8 cellular contexts compared by ENCODE assay signal in the genomic region with DNA sequence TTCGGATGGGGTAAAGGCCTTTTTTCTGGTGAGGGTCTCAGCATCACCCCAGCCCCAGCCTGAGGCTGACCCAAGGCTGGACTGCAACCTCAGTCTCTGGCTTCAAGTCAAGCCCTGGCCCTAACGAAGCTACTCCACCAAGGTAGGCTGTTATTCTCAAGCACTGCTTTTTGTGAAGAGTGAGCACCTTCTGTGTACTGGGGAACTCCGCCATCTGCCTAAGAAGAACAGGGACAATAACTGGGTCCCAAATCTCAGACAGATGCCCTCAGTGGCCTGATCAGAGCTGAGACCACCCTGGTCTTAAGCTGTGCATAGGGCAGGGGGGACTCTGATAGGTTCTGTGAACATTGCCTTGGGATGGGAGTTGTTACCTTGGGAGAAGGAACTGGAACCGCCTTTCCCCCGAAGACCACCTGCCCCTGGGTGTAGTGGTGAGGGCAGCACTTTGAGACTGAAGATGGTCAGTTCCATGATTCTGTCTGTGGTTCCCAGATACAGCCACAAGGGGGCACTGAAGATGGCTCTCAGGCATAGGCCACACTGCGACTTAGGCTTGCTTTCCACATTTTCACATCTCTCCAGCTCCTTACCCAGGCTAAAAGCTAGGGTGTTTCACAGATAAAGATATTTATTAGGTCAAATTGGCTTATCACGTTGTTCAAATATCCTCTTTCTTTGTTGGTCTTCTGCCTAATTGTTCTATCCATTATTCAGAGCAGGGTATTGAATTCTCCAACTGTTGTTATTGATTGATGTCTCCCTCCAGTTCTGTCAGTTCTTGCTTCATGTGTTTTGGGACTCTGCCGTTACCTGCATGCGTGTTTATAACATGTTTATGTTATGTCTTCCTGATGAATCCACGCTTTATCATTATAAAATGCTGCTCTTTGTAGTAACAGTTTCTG. TPM values are rescaled to one million over a fixed set of nuclear protein-coding genes. Genes with fewer than 3 reads are reported as not detected.
DNase-seq lines count a peak whose midpoint lies in the region; ATAC-seq and TF ChIP-seq lines count a peak whose summit lies in the region.

No MANE protein-coding gene starts in this region.

- POLR2A ChIA-PET in CD4-positive, alpha-beta memory T cell (lab: Charles Lee; ENCODE audit: partially characterized antibody), result interaction anchor here (0.8 to 1.5 kb wide), 2 partner anchors 63 to 65 kb away, joined by 3 to 8 read pairs; no protein-coding TSS in a partner anchor

- no peak overlapping the region for H3K27ac ChIP-seq in CD4-positive, alpha-beta memory T cell (ENCODE audit: low read depth, low read length)
- H3K27ac ChIP-seq in upper lobe of right lung, result no peak overlapping the region

- intact Hi-C loops in CD4-positive, alpha-beta memory T cell (cut with micrococcal nuclease), result loop anchor here (1.0 to 5.0 kb wide), 4 partner anchors 11 to 515 kb away; no protein-coding TSS in a partner anchor
- intact Hi-C loops in activated naive CD4-positive, alpha-beta T cell treated with anti-CD3 and anti-CD28 coated beads for 36 hours (cut with micrococcal nuclease), result loop anchor here (1.0 to 5.0 kb wide), 4 partner anchors 64 to 514 kb away; no protein-coding TSS in a partner anchor
- intact Hi-C loops in upper lobe of right lung (cut with DNase I), result loop anchor here (5.0 kb wide), 1 partner anchor 64 kb away; no protein-coding TSS in a partner anchor

- peaks cover 20% of the 10 kb centered on the region for H3K4me1 ChIP-seq in CD4-positive, alpha-beta memory T cell (ENCODE audit: insufficient read depth, low read length)
- H3K4me1 ChIP-seq in upper lobe of right lung, result no peaks in the 10 kb centered on the region

- peak; percentile 59 to 68 (median 61) for DNase-seq in CD4-positive, alpha-beta memory T cell
- DNase-seq in GM20000 (ENCODE audit: low spot score), result peak; percentile 75
- DNase-seq in Kasumi-1 (lab: John Stamatoyannopoulos, UW), result peak; percentile 75 to 79
- DNase-seq in activated naive CD4-positive, alpha-beta T cell treated with anti-CD3 and anti-CD28 coated beads for 36 hours, result peak; percentile 85
- DNase-seq in glomerular visceral epithelial cell (ENCODE audit: extremely low spot score), result peak; percentile 64
- peak; percentile 90 for DNase-seq in pons (ENCODE audit: low spot score)
- no peak for DNase-seq in upper lobe of right lung

- no peaks in the 10 kb centered on the region for H3K27me3 ChIP-seq in CD4-positive, alpha-beta memory T cell (ENCODE audit: insufficient read depth, low read length)
- H3K27me3 ChIP-seq in upper lobe of right lung, result no peaks in the 10 kb centered on the region

- no peak overlapping the region for H3K4me3 ChIP-seq in CD4-positive, alpha-beta memory T cell (ENCODE audit: low read length in 2 of 2)
- H3K4me3 ChIP-seq in upper lobe of right lung, result no peak overlapping the region

- no peak overlapping the region for H3K4me3 Mint-ChIP-seq in CD4-positive, alpha-beta memory T cell
- no peak overlapping the region for H3K4me3 Mint-ChIP-seq in activated naive CD4-positive, alpha-beta T cell treated with anti-CD3 and anti-CD28 coated beads for 36 hours

- peak; percentile 98 for ATAC-seq in SK-N-SH treated with all-trans-retinoic acid at 6 μM for 48 hours
- peak; percentile 95 for ATAC-seq in upper lobe of right lung

- CTCF ChIA-PET in CD4-positive, alpha-beta memory T cell (lab: Charles Lee; ENCODE audit: partially characterized antibody), result interaction anchor here (0.6 to 6.0 kb wide), 27 partner anchors 7 to 518 kb away, joined by 3 to 229 read pairs (median 4); a partner anchor contains a TSS
- CTCF ChIA-PET in activated naive CD4-positive, alpha-beta T cell treated with anti-CD3 and anti-CD28 coated beads for 36 hours (lab: Charles Lee), result interaction anchor here (0.5 to 2.9 kb wide), 20 partner anchors 8 to 350 kb away, joined by 3 to 66 read pairs (median 4); a partner anchor contains a TSS

- peak overlapping the region in 2 of 7 donors; percentile 23 to 44 for H3K27ac Mint-ChIP-seq in CD4-positive, alpha-beta memory T cell
- H3K27ac Mint-ChIP-seq in activated naive CD4-positive, alpha-beta T cell treated with anti-CD3 and anti-CD28 coated beads for 36 hours, result no peak overlapping the region

- H3K36me3 Mint-ChIP-seq in CD4-positive, alpha-beta memory T cell, result no peaks in the 10 kb centered on the region
- H3K36me3 Mint-ChIP-seq in activated naive CD4-positive, alpha-beta T cell treated with anti-CD3 and anti-CD28 coated beads for 36 hours (ENCODE audit: low read depth), result no peaks in the 10 kb centered on the region

- peak; percentile 83 for TF ChIP-seq CTCF in GM20000 (IDR thresholded peaks at IDR 0.05; ENCODE audit: extremely low read depth, missing control alignments)
- peak; percentile 92 for TF ChIP-seq CTCF in upper lobe of right lung (IDR thresholded peaks at IDR 0.05)

- no peaks in the 10 kb centered on the region for H3K9me3 ChIP-seq in CD4-positive, alpha-beta memory T cell (ENCODE audit: control insufficient read depth in 1 of 2, low read length in 2 of 2)
- H3K9me3 ChIP-seq in upper lobe of right lung, result no peaks in the 10 kb centered on the region

- peaks cover 9 to 35% (median 20%) of the 10 kb centered on the region in 4 donors for H3K4me1 Mint-ChIP-seq in CD4-positive, alpha-beta memory T cell
- H3K4me1 Mint-ChIP-seq in activated naive CD4-positive, alpha-beta T cell treated with anti-CD3 and anti-CD28 coated beads for 36 hours (ENCODE audit: low read depth), result peaks cover 12% of the 10 kb centered on the region

- H3K36me3 ChIP-seq in CD4-positive, alpha-beta memory T cell (ENCODE audit: insufficient read depth, low read length), result no peaks in the 10 kb centered on the region
- H3K36me3 ChIP-seq in upper lobe of right lung, result no peaks in the 10 kb centered on the region

- H3K27me3 Mint-ChIP-seq in CD4-positive, alpha-beta memory T cell, result no peaks in the 10 kb centered on the region
- no peaks in the 10 kb centered on the region for H3K27me3 Mint-ChIP-seq in activated naive CD4-positive, alpha-beta T cell treated with anti-CD3 and anti-CD28 coated beads for 36 hours (ENCODE audit: low read depth)

- H3K9me3 Mint-ChIP-seq in CD4-positive, alpha-beta memory T cell, result no peaks in the 10 kb centered on the region
- no peaks in the 10 kb centered on the region for H3K9me3 Mint-ChIP-seq in activated naive CD4-positive, alpha-beta T cell treated with anti-CD3 and anti-CD28 coated beads for 36 hours

TF ChIP-seq in SK-N-SH treated with all-trans-retinoic acid at 6 μM for 48 hours, 23 proteins besides CTCF, POLR2A, EP300 and RAD21 (continues in another document):
- no peak for TF ChIP-seq PPARA (CRISPR knock-in tag; IDR thresholded peaks at IDR 0.05; ENCODE audit: borderline replicate concordance)
- no peak for TF ChIP-seq ESRRG (CRISPR knock-in tag; IDR thresholded peaks at IDR 0.05)
- TF ChIP-seq ZC3H10 (CRISPR knock-in tag; IDR thresholded peaks at IDR 0.05), result no peak
- TF ChIP-seq, protein P1, sequence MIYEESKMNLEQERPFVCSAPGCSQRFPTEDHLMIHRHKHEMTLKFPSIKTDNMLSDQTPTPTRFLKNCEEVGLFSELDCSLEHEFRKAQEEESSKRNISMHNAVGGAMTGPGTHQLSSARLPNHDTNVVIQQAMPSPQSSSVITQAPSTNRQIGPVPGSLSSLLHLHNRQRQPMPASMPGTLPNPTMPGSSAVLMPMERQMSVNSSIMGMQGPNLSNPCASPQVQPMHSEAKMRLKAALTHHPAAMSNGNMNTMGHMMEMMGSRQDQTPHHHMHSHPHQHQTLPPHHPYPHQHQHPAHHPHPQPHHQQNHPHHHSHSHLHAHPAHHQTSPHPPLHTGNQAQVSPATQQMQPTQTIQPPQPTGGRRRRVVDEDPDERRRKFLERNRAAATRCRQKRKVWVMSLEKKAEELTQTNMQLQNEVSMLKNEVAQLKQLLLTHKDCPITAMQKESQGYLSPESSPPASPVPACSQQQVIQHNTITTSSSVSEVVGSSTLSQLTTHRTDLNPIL (CRISPR knock-in tag; IDR thresholded peaks at IDR 0.05; ENCODE audit: low read depth), result no peak
- TF ChIP-seq, protein P2, sequence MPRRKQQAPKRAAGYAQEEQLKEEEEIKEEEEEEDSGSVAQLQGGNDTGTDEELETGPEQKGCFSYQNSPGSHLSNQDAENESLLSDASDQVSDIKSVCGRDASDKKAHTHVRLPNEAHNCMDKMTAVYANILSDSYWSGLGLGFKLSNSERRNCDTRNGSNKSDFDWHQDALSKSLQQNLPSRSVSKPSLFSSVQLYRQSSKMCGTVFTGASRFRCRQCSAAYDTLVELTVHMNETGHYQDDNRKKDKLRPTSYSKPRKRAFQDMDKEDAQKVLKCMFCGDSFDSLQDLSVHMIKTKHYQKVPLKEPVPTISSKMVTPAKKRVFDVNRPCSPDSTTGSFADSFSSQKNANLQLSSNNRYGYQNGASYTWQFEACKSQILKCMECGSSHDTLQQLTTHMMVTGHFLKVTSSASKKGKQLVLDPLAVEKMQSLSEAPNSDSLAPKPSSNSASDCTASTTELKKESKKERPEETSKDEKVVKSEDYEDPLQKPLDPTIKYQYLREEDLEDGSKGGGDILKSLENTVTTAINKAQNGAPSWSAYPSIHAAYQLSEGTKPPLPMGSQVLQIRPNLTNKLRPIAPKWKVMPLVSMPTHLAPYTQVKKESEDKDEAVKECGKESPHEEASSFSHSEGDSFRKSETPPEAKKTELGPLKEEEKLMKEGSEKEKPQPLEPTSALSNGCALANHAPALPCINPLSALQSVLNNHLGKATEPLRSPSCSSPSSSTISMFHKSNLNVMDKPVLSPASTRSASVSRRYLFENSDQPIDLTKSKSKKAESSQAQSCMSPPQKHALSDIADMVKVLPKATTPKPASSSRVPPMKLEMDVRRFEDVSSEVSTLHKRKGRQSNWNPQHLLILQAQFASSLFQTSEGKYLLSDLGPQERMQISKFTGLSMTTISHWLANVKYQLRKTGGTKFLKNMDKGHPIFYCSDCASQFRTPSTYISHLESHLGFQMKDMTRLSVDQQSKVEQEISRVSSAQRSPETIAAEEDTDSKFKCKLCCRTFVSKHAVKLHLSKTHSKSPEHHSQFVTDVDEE (CRISPR knock-in tag; IDR thresholded peaks at IDR 0.05), result no peak
- TF ChIP-seq CSDC2 (CRISPR knock-in tag; IDR thresholded peaks at IDR 0.05), result no peak
- TF ChIP-seq ZNF565 (CRISPR knock-in tag; conservative IDR thresholded peaks at IDR 0.05; ENCODE audit: low read depth), result no peak
- no peak for TF ChIP-seq RARB (CRISPR knock-in tag; IDR thresholded peaks at IDR 0.05)
- TF ChIP-seq ISL1 (CRISPR knock-in tag; IDR thresholded peaks at IDR 0.05), result no peak

RNA-seq across cellular contexts. Expression of a gene that starts 11.8 kb away (rescaled TPM):
- total RNA-seq in CD4-positive, alpha-beta memory T cell, result 10 to 100 TPM; 22.0 to 32.2 TPM
- 10 to 100 TPM; 11.2 to 20.5 TPM for polyA plus RNA-seq in CD4-positive, alpha-beta memory T cell
- 10 to 100 TPM; 15.9 to 18.3 TPM for total RNA-seq in activated naive CD4-positive, alpha-beta T cell treated with anti-CD3 and anti-CD28 coated beads for 36 hours
- total RNA-seq in upper lobe of right lung, result 31.0 TPM

RNA-seq across cellular contexts. Expression of a gene that starts 34.6 kb away (rescaled TPM):
- under 1 TPM; 0.17 to 0.35 TPM for total RNA-seq in CD4-positive, alpha-beta memory T cell
- under 1 TPM; 0.08 to 0.38 TPM for polyA plus RNA-seq in CD4-positive, alpha-beta memory T cell
- total RNA-seq in activated naive CD4-positive, alpha-beta T cell treated with anti-CD3 and anti-CD28 coated beads for 36 hours, result 1 to 10 TPM; 3.4 to 4.2 TPM
- total RNA-seq in upper lobe of right lung, result 6.2 TPM
